ENCODE assay signal across 9 cellular contexts in the genomic region with DNA sequence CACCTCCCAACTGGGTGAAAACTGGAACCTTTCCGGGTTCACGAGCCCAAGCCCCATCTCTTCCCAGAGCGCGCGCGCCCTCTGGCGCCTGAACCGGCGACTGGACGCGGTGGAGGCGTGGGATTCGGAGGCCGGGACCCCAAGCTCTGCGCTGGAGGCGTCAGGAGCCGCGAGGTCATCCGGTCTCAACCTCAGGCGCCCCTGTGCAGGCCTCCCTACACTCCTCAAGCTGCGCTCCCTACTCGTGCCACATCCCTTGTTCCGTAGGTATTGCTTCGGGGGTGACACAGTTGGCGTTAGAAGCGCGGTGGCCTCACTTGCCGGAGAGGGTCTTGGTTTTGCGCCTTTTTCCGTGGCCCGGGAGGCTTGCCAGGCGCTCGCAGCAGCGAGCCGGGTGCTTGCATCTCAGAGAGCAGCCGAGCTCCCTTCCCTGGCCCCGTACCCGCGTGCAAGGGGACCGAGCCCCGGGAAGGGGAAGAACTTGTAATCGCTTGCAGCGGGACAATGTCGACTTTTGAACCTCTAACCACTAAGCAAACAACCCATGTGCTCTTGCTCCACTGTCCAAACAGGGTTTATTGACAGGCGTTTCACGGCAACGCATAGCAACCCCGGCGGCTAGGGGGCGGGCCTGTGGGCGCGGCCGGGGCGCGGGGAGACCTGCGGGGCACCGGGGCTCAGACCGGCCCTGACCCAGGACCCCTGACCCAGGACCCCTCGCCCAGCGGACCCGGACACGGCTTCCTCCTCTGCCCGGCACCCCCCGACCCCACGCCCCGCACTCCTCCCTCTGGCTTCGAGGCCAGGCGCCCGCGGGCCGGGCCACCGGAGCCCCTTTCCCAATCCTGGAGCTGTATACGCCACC. TPM values are rescaled to one million over a fixed set of nuclear protein-coding genes. Genes with fewer than 3 reads are reported as not detected.
A peak's percentile ranks its signal among the peaks of the same experiment; 100 is the strongest.
DNase-seq lines count a peak whose midpoint lies in the region; ATAC-seq, FAIRE-seq and TF ChIP-seq lines count a peak whose summit lies in the region.
"Had no signal": no experiment of that assay in that cellular context is flagged by ENCODE, and none has a peak within 500 bp of the region (broad histone marks: within the 10 kb centered on the region; RNA-seq: fewer than 3 reads in every experiment).

No MANE protein-coding gene starts in this region.

- H3K27me3 ChIP-seq in AG04450 (ENCODE audit: control insufficient read depth, insufficient read depth, low read length) (peaks cover 88% of the 10 kb centered on the region), GM12878 (replicated peaks in 1 of 2; ENCODE audit: control insufficient read depth in 2 of 2, insufficient read depth in 2 of 2, low read length in 1 of 2) (peaks cover 6 to 7% of the 10 kb centered on the region in 2 experiments; a peak in 3 of 4 replicates)

- H3K9me3 ChIP-seq in AG04450 (ENCODE audit: control insufficient read depth, insufficient read depth, low read length) (no peaks in the 10 kb centered on the region; the same call in 1 of the 2 replicates), GM12878 (replicated peaks; ENCODE audit: control insufficient read depth, insufficient read depth, low read length) (no peaks in the 10 kb centered on the region)
- H3K9me3 ChIP-seq: neutrophil had no signal

- POLR2A ChIA-PET in AG04450 (lab: Yijun Ruan, JAX) (no interaction called here), GM12878 (lab: Charles Lee) (no interaction called here)

- H3K4me3 ChIP-seq in AG04450 (ENCODE audit: low read depth, low read length) (no peak overlapping the region), GM12875 (ENCODE audit: low read depth, low read length) (no peak overlapping the region), GM12878 (no peak overlapping the region; the same call in 1 of the 2 replicates)

- intact Hi-C loops in GM12878 (cut with micrococcal nuclease; ENCODE audit: unreplicated experiment), result loop anchor here (5.0 kb wide), 1 partner anchor 588 kb away; no protein-coding TSS in a partner anchor

- H3K27ac ChIP-seq in AG04450 (ENCODE audit: low read depth, low read length) (no peak overlapping the region), GM12878 (ENCODE audit: control insufficient read depth, insufficient read depth) (no peak overlapping the region)
- H3K27ac ChIP-seq: neutrophil had no signal

- DNase-seq in AG04450 (ENCODE audit: low read depth, low spot score), result no peak
- DNase-seq in NCI-H510A (lab: John Stamatoyannopoulos, UW), result peak; percentile 46
- DNase-seq in GM12878 (ENCODE audit: low read depth, low spot score), result no peak
- DNase-seq in islet precursor cell, result peak; percentile 83
- DNase-seq in stimulated activated naive CD8-positive, alpha-beta T cell treated with anti-CD3 and anti-CD28 coated beads, Interleukin-15, Interleukin-2, amounts not matched to agents 100 U/mL and 50 U/mL, for 24 hours, result peak; percentile 65
- no peak for DNase-seq in GM03348 (ENCODE audit: low spot score)
- no peak for DNase-seq in NCI-H2171 (lab: John Stamatoyannopoulos, UW)

- peak; percentile 44 for TF ChIP-seq RAD21 in GM12878 (IDR thresholded peaks at IDR 0.05; ENCODE audit: insufficient read depth, low read depth, low read length)

- BruUV-seq in GM12878 (replicated peaks; lab: Mats Ljungman, UMichigan), result no TSS peak

- SMC1A ChIA-PET in GM12878 (lab: Charles Lee; ENCODE audit: uncharacterized antibody, unreplicated experiment), result interaction anchor here (1.3 to 2.8 kb wide), 4 partner anchors 23 to 587 kb away, joined by 3 to 11 read pairs (median 5); no protein-coding TSS in a partner anchor

- no peak for FAIRE-seq in GM12878 (lab: Jason Lieb, UNC)

- peak; percentile 29; the same call in 1 of the 2 replicates for TF ChIP-seq CTCF in AG04450 (IDR thresholded peaks at IDR 0.05; ENCODE audit: low read depth, low read length)
- peak; percentile 54; the same call in 1 of the 2 replicates for TF ChIP-seq CTCF in GM12875 (IDR thresholded peaks at IDR 0.05; ENCODE audit: borderline replicate concordance, insufficient read depth, low read depth, low read length)
- peak; percentile 47 to 58 (median 58); a peak in 5 of 6 replicates for TF ChIP-seq CTCF in GM12878 (IDR thresholded peaks at IDR 0.05 in 2 of 3, conservative IDR thresholded peaks at IDR 0.05 in 1 of 3; ENCODE audit: control insufficient read depth in 2 of 3, extremely low read depth in 1 of 3, insufficient read depth in 1 of 3, low read depth in 3 of 3, low read length in 3 of 3)

- peak overlapping the region; percentile 12; the same call in 1 of the 2 replicates for H2AFZ ChIP-seq in GM12878 (ENCODE audit: control insufficient read depth, low read depth, low read length)

- H3K79me2 ChIP-seq in GM12878 (ENCODE audit: control insufficient read depth, insufficient read depth, low read length), result no peaks in the 10 kb centered on the region

- H3K9ac ChIP-seq in GM12878 (ENCODE audit: control insufficient read depth, insufficient read depth, low read length), result no peak overlapping the region

- H4K20me1 ChIP-seq in GM12878 (ENCODE audit: control insufficient read depth, insufficient read depth), result no peaks in the 10 kb centered on the region

- TF ChIP-seq POLR2A in GM12878 (IDR thresholded peaks at IDR 0.05; ENCODE audit: low read depth, low read length), result no peak

- H3K4me2 ChIP-seq in GM12878 (ENCODE audit: control insufficient read depth, insufficient read depth), result peak overlapping the region; percentile 71

- in situ Hi-C loops in GM12878 (cut with MboI), result no loop called here

- RAD21 ChIA-PET in GM12878 (lab: Charles Lee; ENCODE audit: unreplicated experiment), result interaction anchor here (0.8 to 2.3 kb wide), 3 partner anchors 25 to 134 kb away, joined by 3 to 12 read pairs (median 6); no protein-coding TSS in a partner anchor

- CTCF ChIA-PET in AG04450 (lab: Charles Lee), result interaction anchor here (1.1 kb wide), 2 partner anchors 23 to 92 kb away, joined by 3 to 4 read pairs; no protein-coding TSS in a partner anchor
- CTCF ChIA-PET in GM12878 (lab: Yijun Ruan, JAX), result interaction anchor here (1.1 to 14.0 kb wide), 5 partner anchors 23 to 690 kb away, joined by 3 to 360 read pairs (median 11); partner anchors contain the start of gene RASL11A

- no peaks in the 10 kb centered on the region for H3K4me1 ChIP-seq in GM12878 (ENCODE audit: control insufficient read depth, insufficient read depth, low read length)

- no peak for TF ChIP-seq EP300 in GM12878 (IDR thresholded peaks at IDR 0.05; ENCODE audit: borderline replicate concordance in 1 of 2, control insufficient read depth in 1 of 2, low read depth in 2 of 2, low read length in 2 of 2)

- peak; percentile 80 for ATAC-seq in GM12878
- ATAC-seq in stimulated activated naive CD8-positive, alpha-beta T cell treated with anti-CD3 and anti-CD28 coated beads, Interleukin-15, Interleukin-2, amounts not matched to agents 100 U/mL and 50 U/mL, for 24 hours, result peak; percentile 26

- H3K36me3 ChIP-seq in GM12878 (ENCODE audit: control insufficient read depth in 2 of 2, insufficient read depth in 2 of 2, low read length in 1 of 2), result no peaks in the 10 kb centered on the region
- H3K36me3 ChIP-seq: neutrophil had no signal

- under 1% methylated on average over 49 of the region's 73 CpGs for WGBS in GM12878 (ENCODE audit: insufficient coverage, insufficient replicate concordance, low lambda C conversion rate, missing lambda C conversion rate)

RNA-seq across cellular contexts. Expression of gene CDX2, which starts 8.5 kb away (rescaled TPM):
- polyA plus RNA-seq in AG04450 (2011; rRNA removed) (not detected in 2 replicates), GM12878 (2011; rRNA removed) (not detected in 2 replicates), GM12878 (2014; fragmentation: Illumina TruSeq; extraction: Trizol) (not detected in 2 replicates), GM12878 (2014; fragmentation: Nextera tagmentation; extraction: Ambion mirVana) (not detected), GM12878 (2014; rRNA removed) (not detected in 2 replicates), GM12878 (2016; fragmentation: Nextera tagmentation; extraction: Ambion mirVana) (not detected)
- polyA minus RNA-seq in AG04450 (2011; rRNA and poly(A)+ RNA removed), result not detected in 2 replicates
- total RNA-seq in GM12878 (2013; cell fraction: nucleolus; rRNA removed), result not detected in 2 replicates
- total RNA-seq in GM12878 (2014; rRNA removed) (not detected in 2 replicates), GM12878 (2014; rRNA removed; fragmentation: Illumina TruSeq; extraction: Trizol) (not detected in 2 replicates), GM12878 (2021) (0.15 TPM in 1 of 2 replicates, not detected in the other)
- polyA plus RNA-seq in GM12878 (2011; ENCODE audit: low read depth), result not detected
- not detected in 2 replicates for polyA plus RNA-seq in GM12878 (2011; cell fraction: cytosol; rRNA removed)
- polyA plus RNA-seq in GM12878 (2011; cell fraction: nucleus; rRNA removed), result not detected in 2 replicates
- not detected in 2 replicates for polyA plus RNA-seq in GM12878 (2012)
- not detected in 2 replicates for polyA minus RNA-seq in GM12878 (2011; rRNA and poly(A)+ RNA removed)
- polyA minus RNA-seq in GM12878 (2011; cell fraction: cytosol; rRNA and poly(A)+ RNA removed), result not detected in 2 replicates
- 0.10 TPM in 1 of 2 replicates, not detected in the other for polyA minus RNA-seq in GM12878 (2011; cell fraction: nucleus; rRNA and poly(A)+ RNA removed)

RNA-seq across cellular contexts. Expression of gene URAD, which starts 27.9 kb away (rescaled TPM):
- polyA plus RNA-seq in AG04450 (2011; rRNA removed) (not detected in 2 replicates), GM12878 (2011; rRNA removed) (not detected in 2 replicates), GM12878 (2014; fragmentation: Illumina TruSeq; extraction: Trizol) (not detected in 2 replicates), GM12878 (2014; fragmentation: Nextera tagmentation; extraction: Ambion mirVana) (not detected), GM12878 (2014; rRNA removed) (not detected in 2 replicates), GM12878 (2016; fragmentation: Nextera tagmentation; extraction: Ambion mirVana) (not detected)
- not detected in 2 replicates for polyA minus RNA-seq in AG04450 (2011; rRNA and poly(A)+ RNA removed)
- total RNA-seq in GM12878 (2013; cell fraction: nucleolus; rRNA removed), result not detected in 2 replicates
- total RNA-seq in GM12878 (2014; rRNA removed) (not detected in 2 replicates), GM12878 (2014; rRNA removed; fragmentation: Illumina TruSeq; extraction: Trizol) (not detected in 2 replicates), GM12878 (2021) (not detected in 2 replicates)
- not detected for polyA plus RNA-seq in GM12878 (2011; ENCODE audit: low read depth)
- not detected in 2 replicates for polyA plus RNA-seq in GM12878 (2011; cell fraction: cytosol; rRNA removed)
- not detected in 2 replicates for polyA plus RNA-seq in GM12878 (2011; cell fraction: nucleus; rRNA removed)
- not detected in 2 replicates for polyA plus RNA-seq in GM12878 (2012)
- polyA minus RNA-seq in GM12878 (2011; rRNA and poly(A)+ RNA removed), result not detected in 2 replicates
- not detected in 2 replicates for polyA minus RNA-seq in GM12878 (2011; cell fraction: cytosol; rRNA and poly(A)+ RNA removed)
- polyA minus RNA-seq in GM12878 (2011; cell fraction: nucleus; rRNA and poly(A)+ RNA removed), result not detected in 2 replicates

RNA-seq across cellular contexts. Expression of gene PDX1, which starts 40.8 kb away (rescaled TPM):
- polyA plus RNA-seq in AG04450 (2011; rRNA removed), result not detected in 2 replicates
- not detected in 2 replicates for polyA minus RNA-seq in AG04450 (2011; rRNA and poly(A)+ RNA removed)
- total RNA-seq in GM12878 (2013; cell fraction: nucleolus; rRNA removed), result not detected in 2 replicates
- total RNA-seq in GM12878 (2014; rRNA removed), result not detected in 2 replicates
- not detected in 2 replicates for total RNA-seq in GM12878 (2014; rRNA removed; fragmentation: Illumina TruSeq; extraction: Trizol)
- total RNA-seq in GM12878 (2021), result not detected in 2 replicates
- not detected for polyA plus RNA-seq in GM12878 (2011; ENCODE audit: low read depth)
- polyA plus RNA-seq in GM12878 (2011; rRNA removed), result 0.03 and 0.09 TPM in 2 replicates
- polyA plus RNA-seq in GM12878 (2011; cell fraction: cytosol; rRNA removed), result 0.03 TPM in 1 of 2 replicates, not detected in the other
- 0.07 TPM in 1 of 2 replicates, not detected in the other for polyA plus RNA-seq in GM12878 (2011; cell fraction: nucleus; rRNA removed)
- polyA plus RNA-seq in GM12878 (2012), result 0.06 and 0.08 TPM in 2 replicates
- polyA plus RNA-seq in GM12878 (2014; fragmentation: Illumina TruSeq; extraction: Trizol), result not detected in 2 replicates
- polyA plus RNA-seq in GM12878 (2014; fragmentation: Nextera tagmentation; extraction: Ambion mirVana), result under 1 TPM in 1 of 2 experiments, not detected in 1; 0.02 TPM
- not detected in 2 replicates for polyA plus RNA-seq in GM12878 (2014; rRNA removed)
- polyA plus RNA-seq in GM12878 (2016; fragmentation: Nextera tagmentation; extraction: Ambion mirVana), result not detected
- not detected in 2 replicates for polyA minus RNA-seq in GM12878 (2011; rRNA and poly(A)+ RNA removed)
- polyA minus RNA-seq in GM12878 (2011; cell fraction: cytosol; rRNA and poly(A)+ RNA removed), result not detected in 2 replicates
- polyA minus RNA-seq in GM12878 (2011; cell fraction: nucleus; rRNA and poly(A)+ RNA removed), result not detected in 2 replicates

Comparison
In these comparisons a context has a peak if more than half of its experiments do, and no peak if none do; other contexts are left out.
1. DNase-seq: peak in NCI-H510A (single experiment), islet precursor cell (single experiment) and stimulated activated naive CD8-positive, alpha-beta T cell treated with anti-CD3 and anti-CD28 coated beads, Interleukin-15, Interleukin-2, amounts not matched to agents 100 U/mL and 50 U/mL, for 24 hours (single experiment); none in AG04450 (single experiment), GM12878 (single experiment), GM03348 (single experiment) and NCI-H2171 (single experiment).
2. Peak in every context shown above with its lines, with median percentiles within 50 percentile points of each other: CTCF ChIP-seq.